ENCODE assay signal across 24 cellular contexts in the genomic region with DNA sequence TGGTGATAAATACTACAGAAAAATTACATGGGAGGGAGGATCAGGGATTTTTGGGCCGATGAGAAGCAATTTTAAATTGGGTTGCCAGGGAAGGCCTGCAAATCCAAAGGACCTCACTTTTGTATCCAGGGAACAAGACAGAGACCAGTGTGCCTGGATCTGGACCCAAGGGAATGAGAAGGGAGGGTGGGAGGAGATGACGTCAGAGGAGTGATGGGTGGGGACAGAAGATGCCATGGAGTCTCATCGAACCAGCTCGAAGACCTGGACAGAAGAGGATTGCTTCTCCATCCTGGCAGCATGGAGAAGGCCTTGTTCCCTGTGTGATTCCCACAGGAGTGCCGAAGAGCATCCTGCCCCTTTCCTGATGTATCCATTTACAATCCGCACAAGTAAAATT.
DNase-seq lines count a peak whose midpoint lies in the region; ATAC-seq and TF ChIP-seq lines count a peak whose summit lies in the region.
"Had no signal": no experiment of that assay in that cellular context is flagged by ENCODE, and none has a peak within 500 bp of the region (broad histone marks: within the 10 kb centered on the region; RNA-seq: fewer than 3 reads in every experiment).

No MANE protein-coding gene starts in this region.

- H3K27ac Mint-ChIP-seq in activated CD4-positive, alpha-beta T cell treated with anti-CD3 and anti-CD28 coated beads, Interleukin-2, amount 10 ng/mL, durations not matched to agents 7 days and 5 days, result peak overlapping the region; percentile 43
- H3K27ac Mint-ChIP-seq in activated CD4-positive, alpha-beta T cell treated with anti-CD3 and anti-CD28 coated beads for 36 hours, result no peak overlapping the region
- peak overlapping the region; percentile 91 for H3K27ac Mint-ChIP-seq in HFFc6
- peak overlapping the region; percentile 78 for H3K27ac Mint-ChIP-seq in osteocyte (ENCODE audit: unreplicated experiment)
- H3K27ac Mint-ChIP-seq: progenitor cell of endocrine pancreas had no signal

- H3K4me3 Mint-ChIP-seq in activated CD4-positive, alpha-beta T cell treated with anti-CD3 and anti-CD28 coated beads, Interleukin-2, amount 10 ng/mL, durations not matched to agents 7 days and 5 days, result no peak overlapping the region
- H3K4me3 Mint-ChIP-seq in activated CD4-positive, alpha-beta T cell treated with anti-CD3 and anti-CD28 coated beads for 36 hours, result no peak overlapping the region
- H3K4me3 Mint-ChIP-seq in HFFc6, result peak overlapping the region; percentile 49; the same call in 1 of the 2 replicates
- no peak overlapping the region for H3K4me3 Mint-ChIP-seq in osteocyte (ENCODE audit: unreplicated experiment)
- H3K4me3 Mint-ChIP-seq: stimulated activated naive CD8-positive, alpha-beta T cell treated with anti-CD3 and anti-CD28 coated beads, Interleukin-15, Interleukin-2, amounts not matched to agents 100 ng/mL and 50 ng/mL, for 24 hours had no signal

- no peaks in the 10 kb centered on the region for H3K9me3 Mint-ChIP-seq in activated CD4-positive, alpha-beta T cell treated with anti-CD3 and anti-CD28 coated beads, Interleukin-2, amount 10 ng/mL, durations not matched to agents 7 days and 5 days
- no peaks in the 10 kb centered on the region for H3K9me3 Mint-ChIP-seq in activated CD4-positive, alpha-beta T cell treated with anti-CD3 and anti-CD28 coated beads for 36 hours (ENCODE audit: low read depth)
- H3K9me3 Mint-ChIP-seq in HFFc6 (no peaks in the 10 kb centered on the region), osteocyte (ENCODE audit: unreplicated experiment) (peaks cover 3% of the 10 kb centered on the region)
- H3K9me3 Mint-ChIP-seq: stimulated activated naive CD8-positive, alpha-beta T cell treated with anti-CD3 and anti-CD28 coated beads, Interleukin-15, Interleukin-2, amounts not matched to agents 100 ng/mL and 50 ng/mL, for 24 hours had no signal

- TF ChIP-seq CTCF in HFFc6 (IDR thresholded peaks at IDR 0.05) (no peak), brain microvascular endothelial cell (IDR thresholded peaks at IDR 0.05; ENCODE audit: low read depth, low read length, missing control alignments) (no peak), osteocyte (IDR thresholded peaks at IDR 0.05) (no peak), prostate gland (IDR thresholded peaks at IDR 0.05) (no peak)

- no peaks in the 10 kb centered on the region for H3K36me3 Mint-ChIP-seq in activated CD4-positive, alpha-beta T cell treated with anti-CD3 and anti-CD28 coated beads, Interleukin-2, amount 10 ng/mL, durations not matched to agents 7 days and 5 days (ENCODE audit: low read depth)
- H3K36me3 Mint-ChIP-seq in activated CD4-positive, alpha-beta T cell treated with anti-CD3 and anti-CD28 coated beads for 36 hours (ENCODE audit: low read depth), result no peaks in the 10 kb centered on the region
- H3K36me3 Mint-ChIP-seq in HFFc6 (ENCODE audit: low read depth) (peaks cover 30% of the 10 kb centered on the region; the same call in 1 of the 2 replicates), osteocyte (ENCODE audit: unreplicated experiment) (peaks cover 59% of the 10 kb centered on the region)

- H3K4me3 ChIP-seq in brain microvascular endothelial cell (ENCODE audit: low read depth, low read length) (no peak overlapping the region), prostate gland (no peak overlapping the region)
- H3K4me3 ChIP-seq: coronary artery, thoracic aorta, uterus had no signal

- H3K4me1 Mint-ChIP-seq in activated CD4-positive, alpha-beta T cell treated with anti-CD3 and anti-CD28 coated beads, Interleukin-2, amount 10 ng/mL, durations not matched to agents 7 days and 5 days, result peaks cover 20% of the 10 kb centered on the region
- peaks cover 14% of the 10 kb centered on the region for H3K4me1 Mint-ChIP-seq in activated CD4-positive, alpha-beta T cell treated with anti-CD3 and anti-CD28 coated beads for 36 hours
- peaks cover 66% of the 10 kb centered on the region for H3K4me1 Mint-ChIP-seq in HFFc6 (ENCODE audit: low read depth)
- H3K4me1 Mint-ChIP-seq in osteocyte (ENCODE audit: unreplicated experiment), result peaks cover 84% of the 10 kb centered on the region

- intact Hi-C loops in activated CD4-positive, alpha-beta T cell treated with anti-CD3 and anti-CD28 coated beads for 36 hours (cut with DNase I, micrococcal nuclease), result loop anchor here in 1 of 2 experiments (5.0 kb wide), 1 partner anchor 106 kb away; no protein-coding TSS in a partner anchor
- intact Hi-C loops in prostate gland (cut with DNase I), result no loop called here

- in situ Hi-C loops in brain microvascular endothelial cell (cut with HindIII; ENCODE audit: low pct_ligation_motif_present, low sequenced_read_pairs), result loop anchor here (25.0 kb wide), 1 partner anchor 241 kb away; no protein-coding TSS in a partner anchor

- POLR2A ChIA-PET in activated CD4-positive, alpha-beta T cell treated with anti-CD3 and anti-CD28 coated beads, Interleukin-2, amount 10 ng/mL, durations not matched to agents 7 days and 5 days (lab: Charles Lee), result no interaction called here
- POLR2A ChIA-PET in activated CD4-positive, alpha-beta T cell treated with anti-CD3 and anti-CD28 coated beads for 36 hours (lab: Charles Lee), result no interaction called here

- peak overlapping the region; percentile 54 for H3K27ac ChIP-seq in brain microvascular endothelial cell
- no peak overlapping the region for H3K27ac ChIP-seq in prostate gland
- H3K27ac ChIP-seq: coronary artery, thoracic aorta, uterus had no signal

- no peaks in the 10 kb centered on the region for H3K9me3 ChIP-seq in prostate gland
- H3K9me3 ChIP-seq: thoracic aorta, uterus had no signal

- no peak for ATAC-seq in activated CD4-positive, alpha-beta T cell treated with anti-CD3 and anti-CD28 coated beads for 36 hours
- ATAC-seq: esophagus mucosa had no signal

- no peaks in the 10 kb centered on the region for H3K4me1 ChIP-seq in prostate gland (replicated peaks)
- H3K4me1 ChIP-seq: uterus had no signal

- no peak for TF ChIP-seq POLR2A in prostate gland (IDR thresholded peaks at IDR 0.05)

- DNase-seq in activated CD4-positive, alpha-beta T cell treated with anti-CD3 and anti-CD28 coated beads, Interleukin-2, amount 10 ng/mL, durations not matched to agents 7 days and 5 days, result no peak
- DNase-seq in activated CD4-positive, alpha-beta T cell treated with anti-CD3 and anti-CD28 coated beads for 36 hours, result no peak
- DNase-seq in HFFc6 (no peak), brain microvascular endothelial cell (no peak), osteocyte (ENCODE audit: extremely low spot score, unreplicated experiment) (no peak), RPMI8226 (no peak), prostate gland (ENCODE audit: low spot score) (no peak)
- no peak for DNase-seq in effector CD8-positive, alpha-beta T cell (lab: John Stamatoyannopoulos, UW)
- DNase-seq: activated CD4-positive, CD25-positive, alpha-beta regulatory T cell treated with anti-CD3 and anti-CD28 coated beads, Interleukin-2, amount 50 U/mL, for 72 hours; activated T-cell treated with anti-CD3 and anti-CD28 coated beads, Interleukin-2, amount 50 U/mL, for 1 hour; DMS153; GF-D8; H7; left cardiac atrium; NCI-H1105 treated with DMSO at 0.1 percent for 48 hours; NCI-H1930; NCI-H524; Right ventricle myocardium superior; uterus had no signal

- peaks cover 13% of the 10 kb centered on the region for H3K27me3 Mint-ChIP-seq in activated CD4-positive, alpha-beta T cell treated with anti-CD3 and anti-CD28 coated beads, Interleukin-2, amount 10 ng/mL, durations not matched to agents 7 days and 5 days
- H3K27me3 Mint-ChIP-seq in activated CD4-positive, alpha-beta T cell treated with anti-CD3 and anti-CD28 coated beads for 36 hours, result peaks cover 4% of the 10 kb centered on the region
- H3K27me3 Mint-ChIP-seq in HFFc6 (ENCODE audit: insufficient read depth) (peaks cover 4% of the 10 kb centered on the region; the same call in 1 of the 2 replicates), osteocyte (ENCODE audit: unreplicated experiment) (no peaks in the 10 kb centered on the region)
- H3K27me3 Mint-ChIP-seq: progenitor cell of endocrine pancreas had no signal

- WGBS in prostate gland, result 77% methylated on average over 6 of the region's 6 CpGs

- H3K36me3 ChIP-seq in brain microvascular endothelial cell (replicated peaks), result no peaks in the 10 kb centered on the region
- H3K36me3 ChIP-seq in prostate gland, result no peaks in the 10 kb centered on the region
- H3K36me3 ChIP-seq: thoracic aorta, uterus had no signal

- CTCF ChIA-PET in activated CD4-positive, alpha-beta T cell treated with anti-CD3 and anti-CD28 coated beads, Interleukin-2, amount 10 ng/mL, durations not matched to agents 7 days and 5 days (lab: Charles Lee), result no interaction called here
- CTCF ChIA-PET in activated CD4-positive, alpha-beta T cell treated with anti-CD3 and anti-CD28 coated beads for 36 hours (lab: Charles Lee), result interaction anchor here (0.9 kb wide), 1 partner anchor 377 kb away, joined by 3 read pairs; no protein-coding TSS in a partner anchor

- H3K27me3 ChIP-seq in brain microvascular endothelial cell (replicated peaks) (no peaks in the 10 kb centered on the region), prostate gland (replicated peaks; ENCODE audit: insufficient read depth) (no peaks in the 10 kb centered on the region)
- H3K27me3 ChIP-seq: uterus had no signal
